Comparison of ENCODE assay signal across 27 cellular contexts in the genomic region with DNA sequence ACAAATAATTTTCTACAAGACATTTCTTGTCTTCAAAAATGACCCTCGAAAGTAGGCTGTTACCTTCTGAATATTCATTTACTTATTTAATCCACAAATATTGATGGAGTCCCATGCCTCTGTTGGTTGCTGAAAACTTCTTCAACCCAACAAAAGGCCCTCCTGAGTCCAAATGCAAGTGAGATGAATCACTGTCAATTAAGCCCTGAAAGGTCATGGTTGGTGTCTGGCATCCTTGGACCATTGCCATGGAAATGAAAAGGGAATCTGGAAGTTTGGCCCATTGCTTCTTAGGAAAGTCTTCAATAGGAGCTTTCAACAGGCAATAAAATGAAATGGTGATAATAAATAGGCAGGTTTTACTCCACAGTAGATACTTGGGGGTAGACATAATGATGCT.
DNase-seq lines count a peak whose midpoint lies in the region; ATAC-seq and TF ChIP-seq lines count a peak whose summit lies in the region.
"Had no signal": no experiment of that assay in that cellular context is flagged by ENCODE, and none has a peak within 500 bp of the region (broad histone marks: within the 10 kb centered on the region; RNA-seq: fewer than 3 reads in every experiment).

No MANE protein-coding gene starts in this region.

- H3K9me3 ChIP-seq in RWPE2 (ENCODE audit: severe bottlenecking): no peaks in the 10 kb centered on the region
- H3K9me3 ChIP-seq in heart right ventricle: no peaks in the 10 kb centered on the region
- no peaks in the 10 kb centered on the region for H3K9me3 ChIP-seq in uterus
- H3K9me3 ChIP-seq: adrenal gland, gastrocnemius medialis, psoas muscle, suprapubic skin had no signal

- 80 to 83% methylated on average over 1 of the region's 1 CpG for WGBS in heart right ventricle, 2 donors

- H3K36me3 ChIP-seq in ACC112 (ENCODE audit: insufficient read depth, low read length): no peaks in the 10 kb centered on the region
- no peaks in the 10 kb centered on the region for H3K36me3 ChIP-seq in RWPE2 (ENCODE audit: low read depth)
- no peaks in the 10 kb centered on the region for H3K36me3 ChIP-seq in heart right ventricle
- H3K36me3 ChIP-seq in uterus: no peaks in the 10 kb centered on the region
- H3K36me3 ChIP-seq: adrenal gland, cardiac muscle cell, gastrocnemius medialis, suprapubic skin had no signal

- TF ChIP-seq CTCF in RWPE2 (IDR thresholded peaks at IDR 0.05; ENCODE audit: poor library complexity, severe bottlenecking) (no peak), heart right ventricle (IDR thresholded peaks at IDR 0.05) (no peak), uterus (IDR thresholded peaks at IDR 0.05) (no peak)

- H3K4me1 ChIP-seq in ACC112 (ENCODE audit: control insufficient read depth, insufficient read depth, low read length, unreplicated experiment): peaks cover 34% of the 10 kb centered on the region
- H3K4me1 ChIP-seq in RWPE2 (ENCODE audit: insufficient read depth, poor library complexity, severe bottlenecking): peaks cover 26% of the 10 kb centered on the region
- no peaks in the 10 kb centered on the region for H3K4me1 ChIP-seq in heart right ventricle
- no peaks in the 10 kb centered on the region for H3K4me1 ChIP-seq in uterus
- H3K4me1 ChIP-seq: adrenal gland, gastrocnemius medialis, psoas muscle, suprapubic skin had no signal

- H3K27me3 ChIP-seq in ACC112 (ENCODE audit: insufficient read depth, low read length): no peaks in the 10 kb centered on the region
- H3K27me3 ChIP-seq in RWPE2 (ENCODE audit: insufficient read depth, poor library complexity, severe bottlenecking): no peaks in the 10 kb centered on the region
- H3K27me3 ChIP-seq in heart right ventricle: peaks cover 0 to 3% (median 0%) of the 10 kb centered on the region in 7 donors
- no peaks in the 10 kb centered on the region for H3K27me3 ChIP-seq in uterus
- H3K27me3 ChIP-seq: adrenal gland, cardiac muscle cell, gastrocnemius medialis, suprapubic skin had no signal

- H3K27ac ChIP-seq in ACC112 (ENCODE audit: low read depth, low read length): peak overlapping the region; percentile 29
- H3K27ac ChIP-seq in RWPE2 (ENCODE audit: poor library complexity, severe bottlenecking): peak overlapping the region; percentile 66
- H3K27ac ChIP-seq in heart right ventricle: no peak overlapping the region
- no peak overlapping the region for H3K27ac ChIP-seq in uterus
- H3K27ac ChIP-seq: adrenal gland, cardiac muscle cell, gastrocnemius medialis, KMS-11, psoas muscle, skin epidermis, suprapubic skin had no signal

- H3K4me3 ChIP-seq in ACC112 (ENCODE audit: low read depth, low read length): no peak overlapping the region
- no peak overlapping the region for H3K4me3 ChIP-seq in RWPE2 (ENCODE audit: severe bottlenecking)
- H3K4me3 ChIP-seq in heart right ventricle: no peak overlapping the region
- no peak overlapping the region for H3K4me3 ChIP-seq in uterus
- H3K4me3 ChIP-seq: adrenal gland, cardiac muscle cell, gastrocnemius medialis, lung, psoas muscle, skin epidermis, suprapubic skin had no signal

- DNase-seq in GM04503 (ENCODE audit: low read depth) (peak; percentile 27), RWPE2 (ENCODE audit: low spot score) (no peak), foreskin melanocyte (peak; percentile 17), heart right ventricle (no peak), uterus (no peak), NCI-H69 (lab: John Stamatoyannopoulos, UW) (no peak)
- DNase-seq: activated CD4-positive, CD25-positive, alpha-beta regulatory T cell treated with anti-CD3 and anti-CD28 coated beads, Interleukin-2, amount 50 U/mL, for 72 hours; activated T-cell treated with anti-CD3 and anti-CD28 coated beads, Interleukin-2, amount 50 U/mL, for 24 hours; adrenal gland; CD4-positive, CD25-positive, alpha-beta regulatory T cell; DMS 273 treated with DMSO at 0.1 percent for 48 hours; gastrocnemius medialis; islet precursor cell; NCI-H1092; NCI-H187 treated with DMSO at 0.1 percent for 48 hours; NCI-H2227 treated with DMSO at 0.1 percent for 48 hours; psoas muscle; SHP77 treated with DMSO at 0.1 percent for 48 hours; stimulated activated CD4-positive, alpha-beta T cell treated with anti-CD3 and anti-CD28 coated beads, Interleukin-1b, Interleukin-23, amount 100 ng/mL, for 48 hours; T-cell had no signal

- intact Hi-C loops in heart right ventricle (cut with DNase I) (loop anchor here in 1 of 10 donors (10.0 kb wide), 1 partner anchor 59 kb away; no protein-coding TSS in a partner anchor), uterus (cut with DNase I; ENCODE audit: low total_unique reads) (no loop called here)

- no peaks in the 10 kb centered on the region for H3K79me2 ChIP-seq in ACC112 (ENCODE audit: control insufficient read depth, insufficient read depth, low read length, unreplicated experiment)

- no peak for TF ChIP-seq POLR2A in uterus (IDR thresholded peaks at IDR 0.05)

- ATAC-seq in RWPE2 (ENCODE audit: low read depth) (peak; percentile 52), heart right ventricle (no peak), HG03442 (IDR thresholded peaks at IDR 0.05; ENCODE audit: unreplicated experiment) (no peak)
- ATAC-seq: gastrocnemius medialis, psoas muscle, T-cell had no signal

- H2AFZ ChIP-seq in ACC112 (ENCODE audit: low read length, unreplicated experiment): no peak overlapping the region

Comparison
In these comparisons a context has a peak if more than half of its experiments do, and no peak if none do; other contexts are left out.
1. H3K27ac ChIP-seq: peak in ACC112 (single experiment) and RWPE2 (single experiment); none in heart right ventricle (0 of 10) and uterus (0 of 2).
2. DNase-seq: peak in GM04503 (single experiment) and foreskin melanocyte (single experiment); none in RWPE2 (single experiment), heart right ventricle (0 of 2), uterus (0 of 2) and NCI-H69 (single experiment).